1 cellular context compared by ENCODE assay signal in the genomic region with DNA sequence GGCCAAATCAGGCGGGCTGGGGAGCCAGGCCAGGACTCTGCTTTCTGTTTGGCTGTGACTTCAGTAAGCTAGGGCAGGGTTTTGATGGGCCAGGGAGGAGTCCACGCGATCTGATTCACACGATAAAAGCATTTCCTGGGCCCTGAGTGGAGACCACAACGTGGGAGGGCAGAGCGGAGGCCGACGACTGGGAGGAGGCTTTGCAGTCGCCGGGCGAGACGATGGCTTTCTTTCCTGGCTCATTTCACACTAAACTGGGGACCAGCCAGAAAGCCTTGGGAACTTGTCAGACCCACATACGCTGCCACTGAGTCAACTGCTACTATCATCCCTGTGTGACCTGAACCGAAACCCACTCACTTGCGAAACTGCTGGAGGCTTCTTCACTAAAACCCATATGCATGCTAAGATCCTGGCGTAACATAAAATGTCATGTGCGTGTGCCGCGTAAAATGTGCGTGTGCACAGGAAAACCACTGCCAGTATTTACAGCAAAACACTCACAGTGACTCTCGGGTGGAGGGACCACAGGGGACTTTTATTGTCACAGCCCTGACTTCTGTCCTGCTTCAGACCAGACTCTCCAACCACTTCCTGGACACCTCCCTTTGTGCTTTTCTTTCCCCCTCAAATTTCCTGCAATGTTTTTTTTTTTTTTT.
TF ChIP-seq lines count a peak whose summit lies in the region.

No MANE protein-coding gene starts in this region.

TF ChIP-seq in HepG2, 621 proteins besides CTCF, POLR2A, EP300 and RAD21:
- TF ChIP-seq SMAD1 (CRISPR knock-in tag; IDR thresholded peaks at IDR 0.05; ENCODE audit: borderline replicate concordance, low read depth) (no peak), ZNF501 (CRISPR knock-in tag; IDR thresholded peaks at IDR 0.05) (0 out of 2 replicates have a peak, but pooled peaks have one; percentile 38), HNRNPLL (IDR thresholded peaks at IDR 0.05; ENCODE audit: low read depth, low read length, poor library complexity, severe bottlenecking) (peak; percentile 8)
TF ChIP-seq in HepG2: peak in this region for 2.
